1 cellular context compared by ENCODE assay signal in the genomic region with DNA sequence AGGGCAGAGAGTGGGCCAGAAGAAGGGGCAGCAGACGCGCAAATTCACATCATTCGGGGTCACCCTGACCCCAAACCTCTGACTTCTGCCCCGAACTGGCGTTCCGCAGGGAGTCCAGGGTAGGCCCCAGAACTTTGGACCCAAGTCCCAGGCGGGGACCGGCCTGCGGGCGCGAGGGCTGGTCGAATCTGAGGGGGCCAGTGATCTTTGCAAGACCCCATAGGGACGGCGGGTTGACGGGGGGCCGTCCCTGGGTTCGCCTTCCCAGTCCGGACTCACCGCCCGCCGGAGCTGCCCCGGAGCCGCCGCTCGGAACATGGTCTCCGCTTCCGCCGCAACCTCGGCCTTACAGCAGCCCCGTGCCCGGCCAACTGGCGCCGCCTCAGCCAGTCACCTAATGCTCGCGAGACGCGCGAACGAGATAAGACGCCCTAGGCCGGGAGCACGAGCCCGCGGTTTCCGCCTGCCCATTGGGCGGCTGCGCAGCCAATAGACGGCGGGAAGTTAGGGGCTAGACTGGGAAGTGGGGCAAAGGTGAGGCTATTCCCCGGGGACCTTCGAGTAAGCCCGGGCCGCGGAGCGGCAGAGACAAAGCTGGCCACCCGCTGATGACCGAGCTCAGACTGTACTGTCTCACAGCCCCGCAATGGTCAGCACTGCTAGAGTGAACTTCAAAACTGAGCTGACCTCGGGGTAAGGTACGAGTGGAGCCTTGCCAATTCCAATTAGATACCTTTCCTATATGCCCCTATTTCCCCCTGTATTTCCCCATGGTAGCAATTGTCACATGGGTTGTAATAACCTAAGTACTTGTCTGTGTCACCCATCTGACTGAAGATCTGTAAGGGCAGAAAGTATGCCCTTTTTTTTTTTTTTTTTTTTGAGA.
TF ChIP-seq lines count a peak whose summit lies in the region.

A gene (minus strand): TSS at position 399 of the 886 bp plus-strand sequence. CDS start 81 bp downstream, at position 318.

TF ChIP-seq in HepG2, 621 proteins besides CTCF, POLR2A, EP300 and RAD21 (continued from another document and continues in another):
- TF ChIP-seq ZNF510 (CRISPR knock-in tag; IDR thresholded peaks at IDR 0.05; ENCODE audit: low read depth) (peak; percentile 91; the same call in 1 of the 2 replicates), KLF12 (CRISPR knock-in tag; IDR thresholded peaks at IDR 0.05; ENCODE audit: borderline replicate concordance) (no peak), IRF2 (CRISPR knock-in tag; IDR thresholded peaks at IDR 0.05) (peak; percentile 88), MATR3 (CRISPR knock-in tag; IDR thresholded peaks at IDR 0.05) (no peak), RXRB (CRISPR knock-in tag; IDR thresholded peaks at IDR 0.05; ENCODE audit: borderline replicate concordance) (peak; percentile 100), JUNB (CRISPR knock-in tag; IDR thresholded peaks at IDR 0.05; ENCODE audit: borderline replicate concordance) (peak; percentile 32; the same call in 1 of the 2 replicates), TBP (CRISPR knock-in tag; IDR thresholded peaks at IDR 0.05) (no peak), NFRKB (IDR thresholded peaks at IDR 0.05) (no peak), FLYWCH1 (CRISPR knock-in tag; IDR thresholded peaks at IDR 0.05) (no peak), ZNF260 (CRISPR knock-in tag; IDR thresholded peaks at IDR 0.05; ENCODE audit: borderline replicate concordance, low read depth) (0 out of 2 replicates have a peak, but pooled peaks have one; percentile 50), ZZZ3 (CRISPR knock-in tag; IDR thresholded peaks at IDR 0.05; ENCODE audit: borderline replicate concordance) (no peak; the same call in 1 of the 2 replicates), ZNF33A (CRISPR knock-in tag; IDR thresholded peaks at IDR 0.05; ENCODE audit: borderline replicate concordance) (no peak), ETV6 (CRISPR knock-in tag; conservative IDR thresholded peaks at IDR 0.05) (no peak; the same call in 1 of the 2 replicates), ZMYM2 (CRISPR knock-in tag; IDR thresholded peaks at IDR 0.05) (no peak; the same call in 1 of the 2 replicates), RORA (CRISPR knock-in tag; IDR thresholded peaks at IDR 0.05) (no peak), REPIN1 (CRISPR knock-in tag; IDR thresholded peaks at IDR 0.05; ENCODE audit: borderline replicate concordance, low read depth) (peak; percentile 79; the same call in 1 of the 2 replicates), ZNF224 (CRISPR knock-in tag; IDR thresholded peaks at IDR 0.05) (0 out of 2 replicates have a peak, but pooled peaks have one; percentile 21), JUND (CRISPR knock-in tag; IDR thresholded peaks at IDR 0.05) (peak; percentile 12; the same call in 1 of the 2 replicates), MAF1 (CRISPR knock-in tag; IDR thresholded peaks at IDR 0.05; ENCODE audit: borderline replicate concordance) (no peak; the same call in 1 of the 2 replicates), ATRX (CRISPR knock-in tag; IDR thresholded peaks at IDR 0.05; ENCODE audit: borderline replicate concordance) (no peak), ZNF747 (CRISPR knock-in tag; IDR thresholded peaks at IDR 0.05; ENCODE audit: borderline replicate concordance) (peak; percentile 37; the same call in 1 of the 2 replicates), RFX1 (IDR thresholded peaks at IDR 0.05) (no peak), ONECUT2 (CRISPR knock-in tag; IDR thresholded peaks at IDR 0.05) (0 out of 2 replicates have a peak, but pooled peaks have one; percentile 19), MIER3 (CRISPR knock-in tag; IDR thresholded peaks at IDR 0.05; ENCODE audit: borderline replicate concordance) (peak; percentile 55; the same call in 1 of the 2 replicates), MEF2D (CRISPR knock-in tag; IDR thresholded peaks at IDR 0.05) (peak; percentile 72), ZNF546 (CRISPR knock-in tag; conservative IDR thresholded peaks at IDR 0.05) (no peak), ZIK1 (CRISPR knock-in tag; IDR thresholded peaks at IDR 0.05; ENCODE audit: borderline replicate concordance, low read depth) (no peak)
- TF ChIP-seq, protein P1, sequence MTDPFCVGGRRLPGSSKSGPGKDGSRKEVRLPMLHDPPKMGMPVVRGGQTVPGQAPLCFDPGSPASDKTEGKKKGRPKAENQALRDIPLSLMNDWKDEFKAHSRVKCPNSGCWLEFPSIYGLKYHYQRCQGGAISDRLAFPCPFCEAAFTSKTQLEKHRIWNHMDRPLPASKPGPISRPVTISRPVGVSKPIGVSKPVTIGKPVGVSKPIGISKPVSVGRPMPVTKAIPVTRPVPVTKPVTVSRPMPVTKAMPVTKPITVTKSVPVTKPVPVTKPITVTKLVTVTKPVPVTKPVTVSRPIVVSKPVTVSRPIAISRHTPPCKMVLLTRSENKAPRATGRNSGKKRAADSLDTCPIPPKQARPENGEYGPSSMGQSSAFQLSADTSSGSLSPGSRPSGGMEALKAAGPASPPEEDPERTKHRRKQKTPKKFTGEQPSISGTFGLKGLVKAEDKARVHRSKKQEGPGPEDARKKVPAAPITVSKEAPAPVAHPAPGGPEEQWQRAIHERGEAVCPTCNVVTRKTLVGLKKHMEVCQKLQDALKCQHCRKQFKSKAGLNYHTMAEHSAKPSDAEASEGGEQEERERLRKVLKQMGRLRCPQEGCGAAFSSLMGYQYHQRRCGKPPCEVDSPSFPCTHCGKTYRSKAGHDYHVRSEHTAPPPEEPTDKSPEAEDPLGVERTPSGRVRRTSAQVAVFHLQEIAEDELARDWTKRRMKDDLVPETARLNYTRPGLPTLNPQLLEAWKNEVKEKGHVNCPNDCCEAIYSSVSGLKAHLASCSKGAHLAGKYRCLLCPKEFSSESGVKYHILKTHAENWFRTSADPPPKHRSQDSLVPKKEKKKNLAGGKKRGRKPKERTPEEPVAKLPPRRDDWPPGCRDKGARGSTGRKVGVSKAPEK (CRISPR knock-in tag; IDR thresholded peaks at IDR 0.05; ENCODE audit: borderline replicate concordance) = no peak
- TF ChIP-seq, protein P2, sequence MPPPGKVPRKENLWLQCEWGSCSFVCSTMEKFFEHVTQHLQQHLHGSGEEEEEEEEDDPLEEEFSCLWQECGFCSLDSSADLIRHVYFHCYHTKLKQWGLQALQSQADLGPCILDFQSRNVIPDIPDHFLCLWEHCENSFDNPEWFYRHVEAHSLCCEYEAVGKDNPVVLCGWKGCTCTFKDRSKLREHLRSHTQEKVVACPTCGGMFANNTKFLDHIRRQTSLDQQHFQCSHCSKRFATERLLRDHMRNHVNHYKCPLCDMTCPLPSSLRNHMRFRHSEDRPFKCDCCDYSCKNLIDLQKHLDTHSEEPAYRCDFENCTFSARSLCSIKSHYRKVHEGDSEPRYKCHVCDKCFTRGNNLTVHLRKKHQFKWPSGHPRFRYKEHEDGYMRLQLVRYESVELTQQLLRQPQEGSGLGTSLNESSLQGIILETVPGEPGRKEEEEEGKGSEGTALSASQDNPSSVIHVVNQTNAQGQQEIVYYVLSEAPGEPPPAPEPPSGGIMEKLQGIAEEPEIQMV (CRISPR knock-in tag; IDR thresholded peaks at IDR 0.05; ENCODE audit: low read depth) = peak; percentile 82; the same call in 1 of the 2 replicates
- TF ChIP-seq, protein P3, sequence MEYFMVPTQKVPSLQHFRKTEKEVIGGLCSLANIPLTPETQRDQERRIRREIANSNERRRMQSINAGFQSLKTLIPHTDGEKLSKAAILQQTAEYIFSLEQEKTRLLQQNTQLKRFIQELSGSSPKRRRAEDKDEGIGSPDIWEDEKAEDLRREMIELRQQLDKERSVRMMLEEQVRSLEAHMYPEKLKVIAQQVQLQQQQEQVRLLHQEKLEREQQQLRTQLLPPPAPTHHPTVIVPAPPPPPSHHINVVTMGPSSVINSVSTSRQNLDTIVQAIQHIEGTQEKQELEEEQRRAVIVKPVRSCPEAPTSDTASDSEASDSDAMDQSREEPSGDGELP (IDR thresholded peaks at IDR 0.05; ENCODE audit: borderline replicate concordance, low read depth) = no peak; the same call in 1 of the 2 replicates
- TF ChIP-seq, protein P4, sequence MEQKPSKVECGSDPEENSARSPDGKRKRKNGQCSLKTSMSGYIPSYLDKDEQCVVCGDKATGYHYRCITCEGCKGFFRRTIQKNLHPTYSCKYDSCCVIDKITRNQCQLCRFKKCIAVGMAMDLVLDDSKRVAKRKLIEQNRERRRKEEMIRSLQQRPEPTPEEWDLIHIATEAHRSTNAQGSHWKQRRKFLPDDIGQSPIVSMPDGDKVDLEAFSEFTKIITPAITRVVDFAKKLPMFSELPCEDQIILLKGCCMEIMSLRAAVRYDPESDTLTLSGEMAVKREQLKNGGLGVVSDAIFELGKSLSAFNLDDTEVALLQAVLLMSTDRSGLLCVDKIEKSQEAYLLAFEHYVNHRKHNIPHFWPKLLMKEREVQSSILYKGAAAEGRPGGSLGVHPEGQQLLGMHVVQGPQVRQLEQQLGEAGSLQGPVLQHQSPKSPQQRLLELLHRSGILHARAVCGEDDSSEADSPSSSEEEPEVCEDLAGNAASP (CRISPR knock-in tag; IDR thresholded peaks at IDR 0.05; ENCODE audit: borderline replicate concordance) = peak; percentile 79
- TF ChIP-seq, protein P5, sequence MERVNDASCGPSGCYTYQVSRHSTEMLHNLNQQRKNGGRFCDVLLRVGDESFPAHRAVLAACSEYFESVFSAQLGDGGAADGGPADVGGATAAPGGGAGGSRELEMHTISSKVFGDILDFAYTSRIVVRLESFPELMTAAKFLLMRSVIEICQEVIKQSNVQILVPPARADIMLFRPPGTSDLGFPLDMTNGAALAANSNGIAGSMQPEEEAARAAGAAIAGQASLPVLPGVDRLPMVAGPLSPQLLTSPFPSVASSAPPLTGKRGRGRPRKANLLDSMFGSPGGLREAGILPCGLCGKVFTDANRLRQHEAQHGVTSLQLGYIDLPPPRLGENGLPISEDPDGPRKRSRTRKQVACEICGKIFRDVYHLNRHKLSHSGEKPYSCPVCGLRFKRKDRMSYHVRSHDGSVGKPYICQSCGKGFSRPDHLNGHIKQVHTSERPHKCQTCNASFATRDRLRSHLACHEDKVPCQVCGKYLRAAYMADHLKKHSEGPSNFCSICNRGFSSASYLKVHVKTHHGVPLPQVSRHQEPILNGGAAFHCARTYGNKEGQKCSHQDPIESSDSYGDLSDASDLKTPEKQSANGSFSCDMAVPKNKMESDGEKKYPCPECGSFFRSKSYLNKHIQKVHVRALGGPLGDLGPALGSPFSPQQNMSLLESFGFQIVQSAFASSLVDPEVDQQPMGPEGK (CRISPR knock-in tag; IDR thresholded peaks at IDR 0.05) = 0 out of 2 replicates have a peak, but pooled peaks have one; percentile 33
- TF ChIP-seq, protein P6, sequence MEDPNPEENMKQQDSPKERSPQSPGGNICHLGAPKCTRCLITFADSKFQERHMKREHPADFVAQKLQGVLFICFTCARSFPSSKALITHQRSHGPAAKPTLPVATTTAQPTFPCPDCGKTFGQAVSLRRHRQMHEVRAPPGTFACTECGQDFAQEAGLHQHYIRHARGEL (CRISPR knock-in tag; IDR thresholded peaks at IDR 0.05) = 0 out of 2 replicates have a peak, but pooled peaks have one; percentile 61
- TF ChIP-seq, protein P7, sequence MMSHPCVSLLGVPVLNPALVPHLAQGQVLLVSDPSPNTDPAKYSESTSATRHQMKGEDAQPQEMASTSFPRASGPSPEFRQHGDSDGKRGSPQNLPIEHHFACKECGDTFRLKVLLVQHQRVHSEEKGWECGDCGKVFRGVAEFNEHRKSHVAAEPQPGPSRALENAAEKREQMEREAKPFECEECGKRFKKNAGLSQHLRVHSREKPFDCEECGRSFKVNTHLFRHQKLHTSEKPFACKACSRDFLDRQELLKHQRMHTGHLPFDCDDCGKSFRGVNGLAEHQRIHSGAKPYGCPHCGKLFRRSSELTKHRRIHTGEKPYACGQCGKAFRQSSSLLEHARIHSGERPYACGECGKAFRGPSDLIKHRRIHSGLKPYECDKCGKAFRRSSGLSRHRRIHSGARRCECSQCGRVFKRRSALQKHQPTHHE (CRISPR knock-in tag; IDR thresholded peaks at IDR 0.05; ENCODE audit: borderline replicate concordance) = peak; percentile 85; the same call in 1 of the 2 replicates
- TF ChIP-seq, protein P8, sequence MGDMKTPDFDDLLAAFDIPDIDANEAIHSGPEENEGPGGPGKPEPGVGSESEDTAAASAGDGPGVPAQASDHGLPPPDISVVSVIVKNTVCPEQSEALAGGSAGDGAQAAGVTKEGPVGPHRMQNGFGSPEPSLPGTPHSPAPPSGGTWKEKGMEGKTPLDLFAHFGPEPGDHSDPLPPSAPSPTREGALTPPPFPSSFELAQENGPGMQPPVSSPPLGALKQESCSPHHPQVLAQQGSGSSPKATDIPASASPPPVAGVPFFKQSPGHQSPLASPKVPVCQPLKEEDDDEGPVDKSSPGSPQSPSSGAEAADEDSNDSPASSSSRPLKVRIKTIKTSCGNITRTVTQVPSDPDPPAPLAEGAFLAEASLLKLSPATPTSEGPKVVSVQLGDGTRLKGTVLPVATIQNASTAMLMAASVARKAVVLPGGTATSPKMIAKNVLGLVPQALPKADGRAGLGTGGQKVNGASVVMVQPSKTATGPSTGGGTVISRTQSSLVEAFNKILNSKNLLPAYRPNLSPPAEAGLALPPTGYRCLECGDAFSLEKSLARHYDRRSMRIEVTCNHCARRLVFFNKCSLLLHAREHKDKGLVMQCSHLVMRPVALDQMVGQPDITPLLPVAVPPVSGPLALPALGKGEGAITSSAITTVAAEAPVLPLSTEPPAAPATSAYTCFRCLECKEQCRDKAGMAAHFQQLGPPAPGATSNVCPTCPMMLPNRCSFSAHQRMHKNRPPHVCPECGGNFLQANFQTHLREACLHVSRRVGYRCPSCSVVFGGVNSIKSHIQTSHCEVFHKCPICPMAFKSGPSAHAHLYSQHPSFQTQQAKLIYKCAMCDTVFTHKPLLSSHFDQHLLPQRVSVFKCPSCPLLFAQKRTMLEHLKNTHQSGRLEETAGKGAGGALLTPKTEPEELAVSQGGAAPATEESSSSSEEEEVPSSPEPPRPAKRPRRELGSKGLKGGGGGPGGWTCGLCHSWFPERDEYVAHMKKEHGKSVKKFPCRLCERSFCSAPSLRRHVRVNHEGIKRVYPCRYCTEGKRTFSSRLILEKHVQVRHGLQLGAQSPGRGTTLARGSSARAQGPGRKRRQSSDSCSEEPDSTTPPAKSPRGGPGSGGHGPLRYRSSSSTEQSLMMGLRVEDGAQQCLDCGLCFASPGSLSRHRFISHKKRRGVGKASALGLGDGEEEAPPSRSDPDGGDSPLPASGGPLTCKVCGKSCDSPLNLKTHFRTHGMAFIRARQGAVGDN (CRISPR knock-in tag; IDR thresholded peaks at IDR 0.05) = peak; percentile 97
- TF ChIP-seq, protein P9, sequence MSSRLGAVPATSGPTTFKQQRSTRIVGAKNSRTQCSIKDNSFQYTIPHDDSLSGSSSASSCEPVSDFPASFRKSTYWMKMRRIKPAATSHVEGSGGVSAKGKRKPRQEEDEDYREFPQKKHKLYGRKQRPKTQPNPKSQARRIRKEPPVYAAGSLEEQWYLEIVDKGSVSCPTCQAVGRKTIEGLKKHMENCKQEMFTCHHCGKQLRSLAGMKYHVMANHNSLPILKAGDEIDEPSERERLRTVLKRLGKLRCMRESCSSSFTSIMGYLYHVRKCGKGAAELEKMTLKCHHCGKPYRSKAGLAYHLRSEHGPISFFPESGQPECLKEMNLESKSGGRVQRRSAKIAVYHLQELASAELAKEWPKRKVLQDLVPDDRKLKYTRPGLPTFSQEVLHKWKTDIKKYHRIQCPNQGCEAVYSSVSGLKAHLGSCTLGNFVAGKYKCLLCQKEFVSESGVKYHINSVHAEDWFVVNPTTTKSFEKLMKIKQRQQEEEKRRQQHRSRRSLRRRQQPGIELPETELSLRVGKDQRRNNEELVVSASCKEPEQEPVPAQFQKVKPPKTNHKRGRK (CRISPR knock-in tag; IDR thresholded peaks at IDR 0.05) = no peak
